Comparison of ENCODE assay signal across 3 cellular contexts in the genomic region with DNA sequence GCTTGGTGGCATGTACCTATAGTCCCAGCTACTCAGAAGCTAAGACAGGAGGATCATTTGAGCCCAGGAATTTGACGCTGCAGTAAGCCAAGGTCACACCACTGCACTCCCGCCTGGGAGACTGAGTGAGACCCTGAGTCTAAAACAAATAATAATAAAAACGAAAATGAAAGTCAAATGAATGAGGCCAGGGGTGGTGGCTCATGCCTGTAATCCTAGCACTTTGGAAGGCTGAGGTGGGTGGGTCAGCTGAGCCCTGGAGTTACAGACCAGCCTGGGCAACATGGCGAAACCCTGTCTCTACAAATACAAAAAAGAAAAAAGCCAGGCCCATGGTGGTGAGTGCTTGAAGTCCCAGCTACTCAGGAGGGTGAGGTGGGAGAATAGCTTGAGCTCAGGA. TPM values are rescaled to one million over a fixed set of nuclear protein-coding genes. Genes with fewer than 3 reads are reported as not detected.
"Had no signal": no experiment of that assay in that cellular context is flagged by ENCODE, and none has a peak within 500 bp of the region (broad histone marks: within the 10 kb centered on the region; RNA-seq: fewer than 3 reads in every experiment).

No MANE protein-coding gene starts in this region.

RNA-seq across cellular contexts. Expression of a gene that starts 59.5 kb away (rescaled TPM):
- total RNA-seq: activated CD4-positive, alpha-beta T cell treated with anti-CD3 and anti-CD28 coated beads, Interleukin-2, amount 10 ng/mL, durations not matched to agents 24 days and 14 days; T-helper 1 cell treated with Interleukin-12 subunit alpha and Interleukin-12 subunit beta and Interleukin-4 antibody, amounts not matched to agents 30 ng/mL and 1 ng/mL, for 36 hours; T-helper 2 cell treated with Interferon-gamma antibody and Interleukin-4, amounts not matched to agents 100 ng/mL and 5 ng/mL, for 36 hours had no signal
